In genomic region chr11:60371854-60372253, GRCh38 we compare ENCODE assay signal across 25 cellular contexts. TPM values are rescaled to one million over a fixed set of nuclear protein-coding genes. Genes with fewer than 3 reads are reported as not detected.
DNase-seq lines count a peak whose midpoint lies in the region; TF ChIP-seq lines count a peak whose summit lies in the region.
"Had no signal": no experiment of that assay in that cellular context is flagged by ENCODE, and none has a peak within 500 bp of the region (broad histone marks: within the 10 kb centered on the region; RNA-seq: fewer than 3 reads in every experiment).

No MANE protein-coding gene starts in this region.

- no peaks in the 10 kb centered on the region for H3K27me3 Mint-ChIP-seq in dendritic cell treated with granulocyte-macrophage colony-stimulating factor and Interleukin-4, amounts not matched to agents 40 ng/mL and 50 ng/mL, for 4 days

- H3K27ac Mint-ChIP-seq in dendritic cell treated with granulocyte-macrophage colony-stimulating factor and Interleukin-4, amounts not matched to agents 40 ng/mL and 50 ng/mL, for 4 days = peak overlapping the region; percentile 66
- H3K27ac Mint-ChIP-seq: CD4-positive, CD25-positive, alpha-beta regulatory T cell; GM23338 had no signal

- peaks cover 36% of the 10 kb centered on the region for H3K4me1 ChIP-seq in Loucy (ENCODE audit: insufficient read depth, low read length, poor library complexity, severe bottlenecking)
- H3K4me1 ChIP-seq in spleen = peaks cover 0 to 45% (median 6%) of the 10 kb centered on the region in 6 donors
- H3K4me1 ChIP-seq in smooth muscle cell (ENCODE audit: low read depth) = no peaks in the 10 kb centered on the region
- H3K4me1 ChIP-seq: HAP-1 had no signal

- no peak overlapping the region for H3K4me3 ChIP-seq in Loucy (ENCODE audit: low read length, poor library complexity, severe bottlenecking)
- no peak overlapping the region for H3K4me3 ChIP-seq in spleen
- H3K4me3 ChIP-seq in smooth muscle cell = no peak overlapping the region
- H3K4me3 ChIP-seq: GM23338, HAP-1 had no signal

- intact Hi-C loops in dendritic cell treated with granulocyte-macrophage colony-stimulating factor and Interleukin-4, amounts not matched to agents 40 ng/mL and 50 ng/mL, for 4 days (cut with micrococcal nuclease) = no loop called here
- intact Hi-C loops in spleen (cut with DNase I; ENCODE audit: low total_unique reads) = no loop called here

- H2AFZ ChIP-seq in Loucy (ENCODE audit: low read length) (no peak overlapping the region), smooth muscle cell (ENCODE audit: low read depth) (no peak overlapping the region)
- H2AFZ ChIP-seq: GM23338 had no signal

- H3F3A ChIP-seq in Loucy (ENCODE audit: low read depth) (no peaks in the 10 kb centered on the region), smooth muscle cell (ENCODE audit: low read depth) (no peaks in the 10 kb centered on the region)

- H3K27ac ChIP-seq in spleen (peak overlapping the region in 5 of 8 donors; percentile 17 to 89 (median 47)), smooth muscle cell (ENCODE audit: low read depth) (no peak overlapping the region)
- H3K27ac ChIP-seq: KMS-11 had no signal

- 58 to 84% (median 80%) methylated on average over 1 of the region's 1 CpG for WGBS in spleen, 5 donors
- WGBS in smooth muscle cell (ENCODE audit: low lambda C conversion rate) = 79% methylated on average over 1 of the region's 1 CpG

- H3K9me2 ChIP-seq in Loucy (replicated peaks; ENCODE audit: low read depth, low read length) = no peaks in the 10 kb centered on the region

- no peaks in the 10 kb centered on the region for H3K36me3 ChIP-seq in Loucy (ENCODE audit: insufficient read depth, low read length)
- no peaks in the 10 kb centered on the region for H3K36me3 ChIP-seq in spleen
- H3K36me3 ChIP-seq in smooth muscle cell (ENCODE audit: low read depth) = no peaks in the 10 kb centered on the region
- H3K36me3 ChIP-seq: HAP-1 had no signal

- no peaks in the 10 kb centered on the region for H4K20me1 ChIP-seq in Loucy (ENCODE audit: insufficient read depth, low read length, poor library complexity, severe bottlenecking)
- no peaks in the 10 kb centered on the region for H4K20me1 ChIP-seq in smooth muscle cell (ENCODE audit: low read depth)

- no peaks in the 10 kb centered on the region for H3K79me2 ChIP-seq in Loucy (ENCODE audit: insufficient read depth, low read length)
- no peaks in the 10 kb centered on the region for H3K79me2 ChIP-seq in smooth muscle cell (ENCODE audit: low read depth)

- H3K27me3 ChIP-seq in Loucy (ENCODE audit: insufficient read depth, low read length, poor library complexity, severe bottlenecking) (no peaks in the 10 kb centered on the region), spleen (replicated peaks in 1 of 7) (no peaks in the 10 kb centered on the region), smooth muscle cell (ENCODE audit: low read depth) (no peaks in the 10 kb centered on the region)

- TF ChIP-seq CTCF in Loucy (conservative IDR thresholded peaks at IDR 0.05; ENCODE audit: low read length) (no peak), spleen (IDR thresholded peaks at IDR 0.05 in 8 of 11, conservative IDR thresholded peaks at IDR 0.05 in 3 of 11) (no peak), smooth muscle cell (IDR thresholded peaks at IDR 0.05; ENCODE audit: borderline replicate concordance, insufficient read depth, poor library complexity, severe bottlenecking) (no peak)

- peak overlapping the region; percentile 4 for H3K4me2 ChIP-seq in Loucy (ENCODE audit: low read depth, low read length, poor library complexity, severe bottlenecking)
- H3K4me2 ChIP-seq in smooth muscle cell = no peak overlapping the region
- H3K4me2 ChIP-seq: GM23338, KMS-11 had no signal

- H3K9ac ChIP-seq in Loucy (ENCODE audit: low read depth, low read length, poor library complexity, severe bottlenecking) (no peak overlapping the region), smooth muscle cell (ENCODE audit: low read depth) (no peak overlapping the region)
- H3K9ac ChIP-seq: KMS-11 had no signal

- TF ChIP-seq POLR2A in spleen (IDR thresholded peaks at IDR 0.05) = no peak

- peaks cover 27% of the 10 kb centered on the region for H3K36me3 Mint-ChIP-seq in dendritic cell treated with granulocyte-macrophage colony-stimulating factor and Interleukin-4, amounts not matched to agents 40 ng/mL and 50 ng/mL, for 4 days (ENCODE audit: low read depth)
- H3K36me3 Mint-ChIP-seq: CD4-positive, CD25-positive, alpha-beta regulatory T cell had no signal

- peaks cover 19% of the 10 kb centered on the region for H3K9me3 Mint-ChIP-seq in dendritic cell treated with granulocyte-macrophage colony-stimulating factor and Interleukin-4, amounts not matched to agents 40 ng/mL and 50 ng/mL, for 4 days

- peaks cover 64% of the 10 kb centered on the region for H3K4me1 Mint-ChIP-seq in dendritic cell treated with granulocyte-macrophage colony-stimulating factor and Interleukin-4, amounts not matched to agents 40 ng/mL and 50 ng/mL, for 4 days (ENCODE audit: low read depth)
- H3K4me1 Mint-ChIP-seq: CD4-positive, CD25-positive, alpha-beta regulatory T cell had no signal

- H3K9me3 ChIP-seq in Loucy (ENCODE audit: insufficient read depth, low read depth, low read length) = no peaks in the 10 kb centered on the region
- H3K9me3 ChIP-seq in spleen = peaks cover 0 to 7% (median 0%) of the 10 kb centered on the region in 8 donors
- no peaks in the 10 kb centered on the region for H3K9me3 ChIP-seq in smooth muscle cell (replicated peaks; ENCODE audit: low read depth)
- H3K9me3 ChIP-seq: HAP-1 had no signal

- H3K4me3 Mint-ChIP-seq in dendritic cell treated with granulocyte-macrophage colony-stimulating factor and Interleukin-4, amounts not matched to agents 40 ng/mL and 50 ng/mL, for 4 days = no peak overlapping the region
- H3K4me3 Mint-ChIP-seq: CD4-positive, CD25-positive, alpha-beta regulatory T cell; GM23338 had no signal

- DNase-seq in DMS53 (lab: John Stamatoyannopoulos, UW) (peak; percentile 18), DMS53 treated with DMSO at 0.1 percent for 48 hours (lab: John Stamatoyannopoulos, UW; ENCODE audit: unreplicated experiment) (no peak), spleen (no peak), inferior parietal cortex (ENCODE audit: extremely low spot score) (no peak), smooth muscle cell (lab: John Stamatoyannopoulos, UW; ENCODE audit: unreplicated experiment) (no peak)
- DNase-seq in activated effector memory CD4-positive, alpha-beta T cell treated with Interleukin-2 at 50 U/mL for 16 hours = no peak
- DNase-seq: AML-193; CD4-positive, CD25-positive, alpha-beta regulatory T cell; COR-L47; DMS 273 treated with DMSO at 0.1 percent for 48 hours; IMR-90; MM.1S; NCI-H1048; NCI-H1417 treated with DMSO at 0.1 percent for 48 hours; NCI-H187; NCI-H446; NCI-H526 treated with DMSO at 0.1 percent for 48 hours; RPMI8226; SHP77 had no signal

RNA-seq across cellular contexts. Expression of gene MS4A7, which starts 6.5 kb away (rescaled TPM):
- total RNA-seq in spleen (100 to 1,000 TPM; 246 to 652 (median 397) TPM), smooth muscle cell (not detected in 2 replicates)
- polyA plus RNA-seq in spleen (10 to 100 TPM; 41.8 to 91.3 (median 78.7) TPM), smooth muscle cell (not detected in 2 replicates)
- total RNA-seq: G401, IMR-90 had no signal
- polyA plus RNA-seq: GM23338, IMR-90 had no signal

RNA-seq across cellular contexts. Expression of gene MS4A14, which starts 24.4 kb away (rescaled TPM):
- total RNA-seq in spleen (10 to 100 TPM in 2 of 7 donors, 1 to 10 TPM in 5; 2.6 to 18.0 (median 6.3) TPM), smooth muscle cell (not detected in 2 replicates)
- polyA plus RNA-seq in spleen (1 to 10 TPM; 1.0 to 5.3 (median 2.4) TPM), smooth muscle cell (not detected in 2 replicates)
- total RNA-seq: CD4-positive, CD25-positive, alpha-beta regulatory T cell; G401; GM23338; IMR-90 had no signal
- polyA plus RNA-seq: CD4-positive, CD25-positive, alpha-beta regulatory T cell; GM23338; IMR-90 had no signal

RNA-seq across cellular contexts. Expression of gene MS4A6E, which starts 44.8 kb away (rescaled TPM):
- total RNA-seq in spleen (100 to 1,000 TPM in 1 of 7 donors, 1 to 10 TPM in 4, under 1 TPM in 1, not detected in 1; 0.95 to 128 (median 4.7) TPM), smooth muscle cell (not detected in 2 replicates)
- polyA plus RNA-seq in spleen (10 to 100 TPM in 1 of 3 donors, 1 to 10 TPM in 1, under 1 TPM in 1; 0.65 to 10.5 (median 7.2) TPM), smooth muscle cell (not detected in 2 replicates)
- total RNA-seq: CD4-positive, CD25-positive, alpha-beta regulatory T cell; G401; GM23338; IMR-90 had no signal
- polyA plus RNA-seq: CD4-positive, CD25-positive, alpha-beta regulatory T cell; GM23338; IMR-90 had no signal

RNA-seq across cellular contexts. Expression of gene MS4A5, which starts 57.5 kb away (rescaled TPM):
- not detected for total RNA-seq in spleen
- not detected for polyA plus RNA-seq in spleen
- total RNA-seq in smooth muscle cell = not detected in 2 replicates
- polyA plus RNA-seq in smooth muscle cell = not detected in 2 replicates
- total RNA-seq: CD4-positive, CD25-positive, alpha-beta regulatory T cell; G401; GM23338; IMR-90 had no signal
- polyA plus RNA-seq: CD4-positive, CD25-positive, alpha-beta regulatory T cell; GM23338; IMR-90 had no signal

Comparison
In these comparisons a context has a peak if more than half of its experiments do, and no peak if none do; other contexts are left out.
1. RNA of gene MS4A7, which starts 6.5 kb away (total RNA-seq): 246 to 652 TPM in spleen; not detected in smooth muscle cell; every median in the first group is over 100 times any median in the second.